Comparison of ENCODE assay signal across 19 cellular contexts in the genomic region with DNA sequence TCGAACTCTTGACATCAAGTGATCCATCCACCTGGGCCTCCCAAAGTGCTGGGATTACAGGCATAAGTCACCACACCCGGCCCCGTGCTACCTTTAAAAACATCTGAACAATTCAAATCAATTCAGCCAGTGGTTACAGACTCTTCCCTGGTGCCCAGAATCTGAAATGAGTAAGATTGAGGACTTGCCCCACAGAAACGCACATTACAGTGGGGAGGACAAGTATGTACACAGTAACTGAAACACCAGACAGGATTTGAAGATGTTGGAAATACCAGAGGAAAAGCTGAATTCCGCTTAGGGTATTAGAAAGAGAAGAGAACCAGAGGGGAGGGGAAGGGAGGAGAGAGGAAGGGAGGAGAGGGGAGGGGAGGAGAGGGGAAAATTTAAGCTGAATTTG. TPM values are rescaled to one million over a fixed set of nuclear protein-coding genes. Genes with fewer than 3 reads are reported as not detected.
DNase-seq lines count a peak whose midpoint lies in the region; ATAC-seq, FAIRE-seq and TF ChIP-seq lines count a peak whose summit lies in the region.
"Had no signal": no experiment of that assay in that cellular context is flagged by ENCODE, and none has a peak within 500 bp of the region (broad histone marks: within the 10 kb centered on the region; RNA-seq: fewer than 3 reads in every experiment).

No MANE protein-coding gene starts in this region.

- H3K14ac ChIP-seq in trophoblast cell (ENCODE audit: low read length): no peak overlapping the region

- TF ChIP-seq CTCF in GM12878 (IDR thresholded peaks at IDR 0.05 in 2 of 3, conservative IDR thresholded peaks at IDR 0.05 in 1 of 3; ENCODE audit: control insufficient read depth in 2 of 3, extremely low read depth in 1 of 3, insufficient read depth in 1 of 3, low read depth in 3 of 3, low read length in 3 of 3) (no peak), RWPE1 (conservative IDR thresholded peaks at IDR 0.05; ENCODE audit: low read depth) (no peak)

- TF ChIP-seq RAD21 in GM12878 (IDR thresholded peaks at IDR 0.05; ENCODE audit: insufficient read depth, low read depth, low read length): no peak

- H4K20me1 ChIP-seq in Karpas-422 (ENCODE audit: insufficient read depth, low read depth, low read length): no peaks in the 10 kb centered on the region
- no peaks in the 10 kb centered on the region for H4K20me1 ChIP-seq in GM12878 (ENCODE audit: control insufficient read depth, insufficient read depth)

- peak overlapping the region; percentile 54 for H2AK5ac ChIP-seq in trophoblast cell (ENCODE audit: low read length)

- no peak overlapping the region for H2BK5ac ChIP-seq in trophoblast cell (ENCODE audit: low read depth, low read length, poor library complexity)

- DNase-seq in Karpas-422 (peak; percentile 64), GM12878 (ENCODE audit: low read depth, low spot score) (no peak), trophoblast cell (peak in 1 of 2 donors; percentile 62), RWPE1 (ENCODE audit: low spot score) (no peak)
- no peak for DNase-seq in activated CD8-positive, alpha-beta memory T cell treated with anti-CD3 and anti-CD28 coated beads for 24 hours
- DNase-seq in stimulated activated CD4-positive, alpha-beta T cell treated with anti-CD3 and anti-CD28 coated beads, Interleukin-4, amount 100 ng/mL, for 1 hour: no peak
- DNase-seq: C1 segment of cervical spinal cord; Caco-2; CD4-positive, CD25-positive, alpha-beta regulatory T cell; CD8-positive, alpha-beta T cell; DMS153; DND-41; H9; HFFc6 had no signal

- H3K79me2 ChIP-seq in Karpas-422 (ENCODE audit: low read length) (peaks cover 6% of the 10 kb centered on the region; the same call in 1 of the 2 replicates), GM12878 (ENCODE audit: control insufficient read depth, insufficient read depth, low read length) (no peaks in the 10 kb centered on the region), trophoblast cell (ENCODE audit: control insufficient read depth, insufficient read depth, low read length, poor library complexity) (no peaks in the 10 kb centered on the region)

- H3K4me3 ChIP-seq in Karpas-422 (ENCODE audit: low read length) (peak overlapping the region; percentile 26; the same call in 1 of the 2 replicates), GM12878 (no peak overlapping the region), trophoblast cell (ENCODE audit: low read depth, low read length) (no peak overlapping the region)
- H3K4me3 ChIP-seq: GM23338 had no signal

- FAIRE-seq in GM12878 (lab: Jason Lieb, UNC): no peak
- FAIRE-seq: G401.6, GM19239 had no signal

- no TSS peak for BruUV-seq in GM12878 (replicated peaks; lab: Mats Ljungman, UMichigan)

- no peak for TF ChIP-seq EP300 in GM12878 (IDR thresholded peaks at IDR 0.05; ENCODE audit: borderline replicate concordance in 1 of 2, control insufficient read depth in 1 of 2, low read depth in 2 of 2, low read length in 2 of 2)

- H3K18ac ChIP-seq in trophoblast cell (ENCODE audit: low read length): no peak overlapping the region

- no peak overlapping the region for H2BK12ac ChIP-seq in trophoblast cell (ENCODE audit: low read length)

- CTCF ChIA-PET in GM12878 (lab: Yijun Ruan, JAX): interaction anchor here (0.7 to 3.3 kb wide), 2 partner anchors 16 to 180 kb away, joined by 3 to 13 read pairs; no protein-coding TSS in a partner anchor
- CTCF ChIA-PET in RWPE1 (lab: Yijun Ruan, JAX): no interaction called here

- H3K4ac ChIP-seq in trophoblast cell (ENCODE audit: low read depth, low read length): no peak overlapping the region

- TF ChIP-seq POLR2A in GM12878 (IDR thresholded peaks at IDR 0.05; ENCODE audit: low read depth, low read length): no peak

- H3K9ac ChIP-seq in Karpas-422 (ENCODE audit: low read length) (peak overlapping the region; percentile 65), GM12878 (ENCODE audit: control insufficient read depth, insufficient read depth, low read length) (no peak overlapping the region), trophoblast cell (ENCODE audit: low read length) (no peak overlapping the region)

- ATAC-seq in GM12878: no peak
- ATAC-seq: CD8-positive, alpha-beta T cell; GM23338; HCT116 had no signal

- H4K12ac ChIP-seq in trophoblast cell (ENCODE audit: low read depth, low read length): no peak overlapping the region

- H2AFZ ChIP-seq in Karpas-422 (ENCODE audit: low read length) (no peak overlapping the region), GM12878 (ENCODE audit: control insufficient read depth, low read depth, low read length) (no peak overlapping the region), trophoblast cell (ENCODE audit: insufficient read depth, low read length, poor library complexity) (no peak overlapping the region)
- H2AFZ ChIP-seq: GM23338 had no signal

- RAD21 ChIA-PET in GM12878 (lab: Charles Lee; ENCODE audit: unreplicated experiment): no interaction called here

- H3K9me2 ChIP-seq in Karpas-422 (replicated peaks; ENCODE audit: insufficient read depth, low read length): no peaks in the 10 kb centered on the region

- H3K27me3 ChIP-seq in Karpas-422 (ENCODE audit: low read length) (no peaks in the 10 kb centered on the region), GM12878 (replicated peaks in 1 of 2; ENCODE audit: control insufficient read depth in 2 of 2, insufficient read depth in 2 of 2, low read length in 1 of 2) (no peaks in the 10 kb centered on the region), trophoblast cell (ENCODE audit: insufficient read depth, low read length) (no peaks in the 10 kb centered on the region)

- H3K4me2 ChIP-seq in Karpas-422 (ENCODE audit: low read depth, low read length, poor library complexity, severe bottlenecking): peak overlapping the region; percentile 71
- 0 out of 2 replicates have a peak overlapping the region, but pooled peaks have one; percentile 3 for H3K4me2 ChIP-seq in GM12878 (ENCODE audit: control insufficient read depth, insufficient read depth)
- no peak overlapping the region for H3K4me2 ChIP-seq in trophoblast cell (ENCODE audit: low read length)
- H3K4me2 ChIP-seq: GM23338 had no signal

- in situ Hi-C loops in GM12878 (cut with MboI): no loop called here

- no peak overlapping the region for H4K91ac ChIP-seq in trophoblast cell (ENCODE audit: low read depth, low read length)

- no peaks in the 10 kb centered on the region for H3K79me1 ChIP-seq in trophoblast cell (ENCODE audit: low read length)

- H3K9me3 ChIP-seq in Karpas-422 (ENCODE audit: low read length) (no peaks in the 10 kb centered on the region), GM12878 (replicated peaks; ENCODE audit: control insufficient read depth, insufficient read depth, low read length) (no peaks in the 10 kb centered on the region), trophoblast cell (ENCODE audit: insufficient read depth, low read depth, low read length) (no peaks in the 10 kb centered on the region)
- H3K9me3 ChIP-seq: Caco-2 had no signal

- no peak overlapping the region for H2BK120ac ChIP-seq in trophoblast cell (ENCODE audit: insufficient read depth, low read length, poor library complexity)

- intact Hi-C loops in GM12878 (cut with micrococcal nuclease; ENCODE audit: unreplicated experiment): no loop called here

- WGBS in GM12878 (ENCODE audit: insufficient coverage, insufficient replicate concordance, low lambda C conversion rate, missing lambda C conversion rate): 46% methylated on average over 5 of the region's 5 CpGs
- WGBS in trophoblast cell (ENCODE audit: extremely low coverage, insufficient coverage, insufficient read length): no CpG with 5 or more reads among the region's 5 CpGs

- no peak overlapping the region for H4K8ac ChIP-seq in trophoblast cell (ENCODE audit: low read depth, low read length)

- H3K23ac ChIP-seq in trophoblast cell (ENCODE audit: low read length): no peak overlapping the region

- H3K36me3 ChIP-seq in Karpas-422 (ENCODE audit: insufficient read depth, low read length) (no peaks in the 10 kb centered on the region), GM12878 (ENCODE audit: control insufficient read depth in 2 of 2, insufficient read depth in 2 of 2, low read length in 1 of 2) (no peaks in the 10 kb centered on the region), trophoblast cell (ENCODE audit: control insufficient read depth in 1 of 2, insufficient read depth in 2 of 2, low read length in 2 of 2) (no peaks in the 10 kb centered on the region)

- SMC1A ChIA-PET in GM12878 (lab: Charles Lee; ENCODE audit: uncharacterized antibody, unreplicated experiment): no interaction called here

- H3K27ac ChIP-seq in Karpas-422 (ENCODE audit: low read length) (peak overlapping the region; percentile 99), GM12878 (ENCODE audit: control insufficient read depth, insufficient read depth) (no peak overlapping the region), trophoblast cell (ENCODE audit: low read depth, low read length) (no peak overlapping the region), RWPE1 (no peak overlapping the region)

- H3K4me1 ChIP-seq in Karpas-422 (ENCODE audit: low read length) (peaks cover 66% of the 10 kb centered on the region), GM12878 (ENCODE audit: control insufficient read depth, insufficient read depth, low read length) (no peaks in the 10 kb centered on the region), trophoblast cell (ENCODE audit: control insufficient read depth in 1 of 2, insufficient read depth in 2 of 2, low read length in 2 of 2) (peaks cover 0 to 7% of the 10 kb centered on the region in 2 experiments)

- POLR2A ChIA-PET in GM12878 (lab: Charles Lee) (no interaction called here), RWPE1 (lab: Yijun Ruan, JAX; ENCODE audit: low non-redundant PET) (no interaction called here)

TF ChIP-seq in GM12878, 131 proteins besides CTCF, POLR2A, EP300 and RAD21 (continues in another document):
- TF ChIP-seq SUPT20H (IDR thresholded peaks at IDR 0.05; ENCODE audit: borderline replicate concordance, control insufficient read depth, low read depth, low read length): no peak

RNA-seq across cellular contexts. Expression of gene NIM1K, which starts 17.8 kb away (rescaled TPM):
- total RNA-seq in Karpas-422 (2014; rRNA removed; shearing (Covaris generic); ENCODE audit: low replicate concordance): 9.3 and 10.2 TPM in 2 replicates
- 1.1 and 1.4 TPM in 2 replicates for total RNA-seq in GM12878 (2013; cell fraction: nucleolus; rRNA removed)
- total RNA-seq in GM12878 (2014; rRNA removed) (0.96 and 1.3 TPM in 2 replicates), GM12878 (2014; rRNA removed; fragmentation: Illumina TruSeq; extraction: Trizol) (0.63 and 0.69 TPM in 2 replicates), GM12878 (2021) (0.69 and 1.0 TPM in 2 replicates)
- polyA plus RNA-seq in GM12878 (2011; ENCODE audit: low read depth): 0.50 TPM
- polyA plus RNA-seq in GM12878 (2011; rRNA removed) (1.3 and 1.6 TPM in 2 replicates), GM12878 (2014; fragmentation: Illumina TruSeq; extraction: Trizol) (0.47 and 0.74 TPM in 2 replicates), GM12878 (2014; fragmentation: Nextera tagmentation; extraction: Ambion mirVana) (under 1 TPM; 0.27 to 0.35 TPM), GM12878 (2014; rRNA removed) (0.37 and 0.84 TPM in 2 replicates), GM12878 (2016; fragmentation: Nextera tagmentation; extraction: Ambion mirVana) (1 to 10 TPM in 1 of 2 experiments, under 1 TPM in 1; 0.96 to 1.7 TPM)
- 1.5 and 1.7 TPM in 2 replicates for polyA plus RNA-seq in GM12878 (2011; cell fraction: cytosol; rRNA removed)
- 0.99 and 1.3 TPM in 2 replicates for polyA plus RNA-seq in GM12878 (2011; cell fraction: nucleus; rRNA removed)
- polyA plus RNA-seq in GM12878 (2012): 0.76 and 1.0 TPM in 2 replicates
- 1.5 and 1.9 TPM in 2 replicates for polyA minus RNA-seq in GM12878 (2011; rRNA and poly(A)+ RNA removed)
- polyA minus RNA-seq in GM12878 (2011; cell fraction: cytosol; rRNA and poly(A)+ RNA removed): 1.2 and 1.6 TPM in 2 replicates
- polyA minus RNA-seq in GM12878 (2011; cell fraction: nucleus; rRNA and poly(A)+ RNA removed): 1.6 and 2.1 TPM in 2 replicates
- polyA plus RNA-seq in trophoblast cell (2013): 0.11 TPM in 2 replicates
- total RNA-seq: A172, Caco-2, GM23338 had no signal
- polyA plus RNA-seq: GM23338 had no signal
